19 cellular contexts compared by ENCODE assay signal in the genomic region with DNA sequence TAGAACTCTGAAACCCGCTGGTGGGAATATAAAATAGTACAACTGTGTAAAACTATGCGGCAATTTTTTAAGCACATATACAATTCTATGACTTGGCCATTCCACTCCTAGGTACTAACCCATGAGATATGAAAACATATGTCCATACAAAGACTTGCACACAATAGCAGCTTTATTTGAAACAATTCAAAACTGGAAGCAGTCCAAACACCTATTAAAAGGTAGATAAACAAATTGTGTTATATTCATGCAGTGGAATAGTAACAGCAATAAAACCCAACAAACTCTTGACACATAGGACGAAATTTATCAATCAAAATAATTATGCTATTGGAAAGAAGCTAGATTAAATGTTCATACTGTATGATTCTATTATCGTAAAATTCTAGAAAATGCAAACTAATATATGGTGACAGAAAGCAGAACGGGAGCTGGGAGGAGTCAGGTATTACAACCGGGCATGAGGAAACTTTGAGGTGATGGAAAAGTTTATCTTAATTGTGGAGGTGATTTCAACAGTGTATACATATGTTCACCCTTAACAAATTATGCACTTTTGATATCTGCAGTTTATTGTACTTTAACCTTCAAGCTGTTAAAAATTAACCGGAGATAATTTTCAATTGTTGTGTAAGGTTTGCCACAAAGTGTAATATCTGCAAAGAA. TPM values are rescaled to one million over a fixed set of nuclear protein-coding genes. Genes with fewer than 3 reads are reported as not detected.
A peak's percentile ranks its signal among the peaks of the same experiment; 100 is the strongest.
DNase-seq lines count a peak whose midpoint lies in the region; ATAC-seq, FAIRE-seq and TF ChIP-seq lines count a peak whose summit lies in the region.
"Had no signal": no experiment of that assay in that cellular context is flagged by ENCODE, and none has a peak within 500 bp of the region (broad histone marks: within the 10 kb centered on the region; RNA-seq: fewer than 3 reads in every experiment).

No MANE protein-coding gene starts in this region.

- TF ChIP-seq POLR2A in body of pancreas (IDR thresholded peaks at IDR 0.05) (no peak), HepG2 (IDR thresholded peaks at IDR 0.05; ENCODE audit: insufficient read depth in 1 of 2, low read depth in 2 of 2, low read length in 2 of 2) (no peak), transverse colon (IDR thresholded peaks at IDR 0.05) (no peak)

- peak; percentile 12 for FAIRE-seq in HepG2 (lab: Jason Lieb, UNC)
- FAIRE-seq: GM12891, GM18507, H1 had no signal

- ATAC-seq in body of pancreas = peak; percentile 92
- no peak for ATAC-seq in HepG2

- no peak overlapping the region for H3K4me2 ChIP-seq in HepG2 (ENCODE audit: low read depth, low read length)

- no peak overlapping the region for H2AFZ ChIP-seq in HepG2 (ENCODE audit: low read length)

- H3K4me1 ChIP-seq in body of pancreas = peaks cover 17% of the 10 kb centered on the region
- H3K4me1 ChIP-seq in HepG2 (ENCODE audit: insufficient read depth, low read length) = peaks cover 14% of the 10 kb centered on the region
- H3K4me1 ChIP-seq in transverse colon = peaks cover 0 to 10% (median 4%) of the 10 kb centered on the region in 4 donors

- TF ChIP-seq RAD21 in HepG2 (CRISPR knock-in tag; IDR thresholded peaks at IDR 0.05) = no peak

- no peaks in the 10 kb centered on the region for H4K20me1 ChIP-seq in HepG2 (ENCODE audit: insufficient read depth, low read length)

- CTCF ChIA-PET in HepG2 (lab: Yijun Ruan, JAX; ENCODE audit: low intra/inter-chr PET ratio, low total read pairs) = no interaction called here

- H3K27ac ChIP-seq in body of pancreas (peak overlapping the region; percentile 37 to 86 (median 62)), HepG2 (ENCODE audit: extremely low read length, insufficient read depth, low read length) (no peak overlapping the region), transverse colon (peak overlapping the region in 3 of 4 donors; percentile 35 to 42 (median 40))

- H3K36me3 ChIP-seq in body of pancreas (replicated peaks in 1 of 2; ENCODE audit: insufficient read depth in 1 of 2, low read depth in 2 of 2) = peaks cover 6 to 10% of the 10 kb centered on the region in 2 donors
- H3K36me3 ChIP-seq in HepG2 (replicated peaks in 1 of 2; ENCODE audit: control insufficient read depth in 1 of 2, insufficient read depth in 2 of 2, low read length in 2 of 2) = no peaks in the 10 kb centered on the region
- peaks cover 0 to 14% (median 3%) of the 10 kb centered on the region in 4 donors for H3K36me3 ChIP-seq in transverse colon

- DNase-seq in HT-29 (ENCODE audit: low spot score) (peak; percentile 78), body of pancreas (peak in 2 of 4 donors; percentile 31 to 54), HepG2 (ENCODE audit: low spot score) (peak; percentile 5), transverse colon (no peak), NCI-H2196 treated with DMSO at 0.1 percent for 48 hours (lab: John Stamatoyannopoulos, UW; ENCODE audit: unreplicated experiment) (no peak), NCI-H82 treated with DMSO at 0.1 percent for 48 hours (lab: John Stamatoyannopoulos, UW; ENCODE audit: unreplicated experiment) (no peak), activated gamma-delta T cell (lab: John Stamatoyannopoulos, UW) (no peak)
- DNase-seq: DMS153; NCI-H1417 treated with DMSO at 0.1 percent for 48 hours; NCI-H1930; NCI-H345; NCI-H524 treated with DMSO at 0.1 percent for 48 hours; NK-92 treated with Interleukin-12 subunit alpha and Interleukin-12 subunit beta, amount 100 ng/mL, for 24 hours; Right ventricle myocardium superior; SW 1271 had no signal

- POLR2A ChIA-PET in HepG2 (lab: Yijun Ruan, JAX) = no interaction called here

- H3K9me3 ChIP-seq in body of pancreas = peaks cover 0 to 6% (median 0%) of the 10 kb centered on the region in 3 donors
- peaks cover 13% of the 10 kb centered on the region; the same call in 1 of the 2 replicates for H3K9me3 ChIP-seq in HepG2 (ENCODE audit: low read length)
- peaks cover 6 to 11% of the 10 kb centered on the region in 2 donors for H3K9me3 ChIP-seq in transverse colon

- H3K79me2 ChIP-seq in HepG2 (ENCODE audit: insufficient read depth, low read length) = no peaks in the 10 kb centered on the region

- 34 to 42% methylated on average over 7 of the region's 7 CpGs for WGBS in body of pancreas, 2 donors
- 15% methylated on average over 7 of the region's 7 CpGs for WGBS in HepG2 (ENCODE audit: low lambda C conversion rate)
- 50 to 52% methylated on average over 7 of the region's 7 CpGs for WGBS in transverse colon (ENCODE audit: low coverage in 1 of 2), 2 donors

- in situ Hi-C loops in HepG2 (cut with HindIII; ENCODE audit: extremely low pct_ligation_motif_present, low pct_unique_long_range_greater_than_20kb) (loop anchor here (25.0 kb wide), 1 partner anchor 447 kb away; no protein-coding TSS in a partner anchor), transverse colon (cut with MboI; ENCODE audit: low pct_ligation_motif_present in 1 of 4, low pct_unique_long_range_greater_than_20kb in 1 of 4, low sequenced_read_pairs in 3 of 4) (loop anchor here in 3 of 4 donors (5.0 to 10.0 kb wide), 3 partner anchors 137 to 147 kb away; no protein-coding TSS in a partner anchor)

- TF ChIP-seq CTCF in body of pancreas (IDR thresholded peaks at IDR 0.05) = no peak
- no peak for TF ChIP-seq CTCF in HepG2 (CRISPR knock-in tag; IDR thresholded peaks at IDR 0.05)
- no peak for TF ChIP-seq CTCF in transverse colon (IDR thresholded peaks at IDR 0.05)

- intact Hi-C loops in body of pancreas (cut with DNase I) (no loop called here), HepG2 (cut with micrococcal nuclease; ENCODE audit: unreplicated experiment) (no loop called here), transverse colon (cut with DNase I; ENCODE audit: low total_unique reads) (no loop called here)

- BruUV-seq in HepG2 (replicated peaks; lab: Mats Ljungman, UMichigan) = no TSS peak

- H3K27me3 ChIP-seq in body of pancreas = no peaks in the 10 kb centered on the region
- peaks cover 0 to 4% of the 10 kb centered on the region in 2 experiments; a peak in 2 of 5 replicates for H3K27me3 ChIP-seq in HepG2 (ENCODE audit: control insufficient read depth in 1 of 2, insufficient read depth in 2 of 2, low read length in 2 of 2)
- no peaks in the 10 kb centered on the region for H3K27me3 ChIP-seq in transverse colon

- H3K9ac ChIP-seq in HepG2 (ENCODE audit: insufficient read depth, low read depth, low read length) = no peak overlapping the region

- TF ChIP-seq EP300 in HepG2 (IDR thresholded peaks at IDR 0.05; ENCODE audit: low read depth in 2 of 2, low read length in 2 of 2) (no peak), HepG2 (CRISPR knock-in tag; IDR thresholded peaks at IDR 0.05; ENCODE audit: borderline replicate concordance) (no peak), transverse colon (IDR thresholded peaks at IDR 0.05; ENCODE audit: low read depth) (no peak)

- H3K4me3 ChIP-seq in body of pancreas (no peak overlapping the region), HepG2 (replicated peaks in 1 of 3; ENCODE audit: insufficient read depth in 1 of 3, low read depth in 2 of 3, low read length in 3 of 3) (no peak overlapping the region), transverse colon (no peak overlapping the region)

RNA-seq across cellular contexts. Expression of a gene that starts 0.8 kb away (rescaled TPM):
- 0.20 and 0.34 TPM in 2 replicates for total RNA-seq in HT-29 (2014; rRNA removed; shearing (Covaris generic))
- 1 to 10 TPM in 1 of 2 donors, not detected in 1; 2.3 TPM for total RNA-seq in body of pancreas
- total RNA-seq in HepG2 (2016; rRNA removed; fragmentation: Illumina TruSeq; extraction: Trizol) = not detected in 2 replicates
- total RNA-seq in HepG2 (2016; cell fraction: cytosol; rRNA removed; fragmentation: Illumina TruSeq; extraction: Trizol; ENCODE audit: low read depth) = not detected in 2 replicates
- total RNA-seq in HepG2 (2016; cell fraction: insoluble cytoplasmic fraction; rRNA removed; fragmentation: Illumina TruSeq; extraction: Trizol) = not detected in 2 replicates
- not detected in 2 replicates for total RNA-seq in HepG2 (2016; cell fraction: membrane; rRNA removed; fragmentation: Illumina TruSeq; extraction: Trizol)
- not detected in 2 replicates for total RNA-seq in HepG2 (2016; cell fraction: nucleus; rRNA removed; fragmentation: Illumina TruSeq; extraction: Trizol)
- polyA plus RNA-seq in HepG2 (2011; rRNA removed) = not detected in 2 replicates
- not detected in 2 replicates for polyA plus RNA-seq in HepG2 (2011; cell fraction: cytosol; rRNA removed)
- not detected in 2 replicates for polyA plus RNA-seq in HepG2 (2011; cell fraction: nucleus; rRNA removed)
- polyA plus RNA-seq in HepG2 (2012) = 0.05 TPM in 1 of 2 replicates, not detected in the other
- not detected in 2 replicates for polyA plus RNA-seq in HepG2 (2016; cell fraction: cytosol; fragmentation: Illumina TruSeq; extraction: Trizol; ENCODE audit: low read depth)
- not detected in 2 replicates for polyA plus RNA-seq in HepG2 (2016; cell fraction: insoluble cytoplasmic fraction; fragmentation: Illumina TruSeq; extraction: Trizol; ENCODE audit: low read depth)
- not detected in 2 replicates for polyA plus RNA-seq in HepG2 (2016; cell fraction: membrane; fragmentation: Illumina TruSeq; extraction: Trizol; ENCODE audit: low read depth)
- not detected in 2 replicates for polyA plus RNA-seq in HepG2 (2016; cell fraction: nucleus; fragmentation: Illumina TruSeq; extraction: Trizol; ENCODE audit: insufficient read depth, low read depth)
- not detected in 2 replicates for polyA minus RNA-seq in HepG2 (2011; rRNA and poly(A)+ RNA removed; ENCODE audit: low replicate concordance)
- polyA minus RNA-seq in HepG2 (2011; cell fraction: cytosol; rRNA and poly(A)+ RNA removed) = not detected in 2 replicates
- not detected in 2 replicates for polyA minus RNA-seq in HepG2 (2011; cell fraction: nucleus; rRNA and poly(A)+ RNA removed)
- total RNA-seq in transverse colon = under 1 TPM; 0.37 to 0.95 (median 0.67) TPM
- total RNA-seq: MCF 10A, Right ventricle myocardium superior had no signal

RNA-seq across cellular contexts. Expression of a gene that starts 29.2 kb away (rescaled TPM):
- 27.7 and 30.4 TPM in 2 replicates for total RNA-seq in HT-29 (2014; rRNA removed; shearing (Covaris generic))
- total RNA-seq in body of pancreas (10 to 100 TPM; 14.3 to 29.7 TPM), HepG2 (2016; rRNA removed; fragmentation: Illumina TruSeq; extraction: Trizol) (not detected in 2 replicates), transverse colon (10 to 100 TPM in 3 of 4 donors, 1 to 10 TPM in 1; 7.5 to 18.4 (median 13.1) TPM)
- total RNA-seq in HepG2 (2016; cell fraction: cytosol; rRNA removed; fragmentation: Illumina TruSeq; extraction: Trizol; ENCODE audit: low read depth) = not detected in 2 replicates
- 0.06 TPM in 1 of 2 replicates, not detected in the other for total RNA-seq in HepG2 (2016; cell fraction: insoluble cytoplasmic fraction; rRNA removed; fragmentation: Illumina TruSeq; extraction: Trizol)
- total RNA-seq in HepG2 (2016; cell fraction: membrane; rRNA removed; fragmentation: Illumina TruSeq; extraction: Trizol) = not detected in 2 replicates
- not detected in 2 replicates for total RNA-seq in HepG2 (2016; cell fraction: nucleus; rRNA removed; fragmentation: Illumina TruSeq; extraction: Trizol)
- 0.08 TPM in 1 of 2 replicates, not detected in the other for polyA plus RNA-seq in HepG2 (2011; rRNA removed)
- polyA plus RNA-seq in HepG2 (2011; cell fraction: cytosol; rRNA removed) = not detected in 2 replicates
- 0.03 TPM in 1 of 2 replicates, not detected in the other for polyA plus RNA-seq in HepG2 (2011; cell fraction: nucleus; rRNA removed)
- not detected in 2 replicates for polyA plus RNA-seq in HepG2 (2012)
- not detected in 2 replicates for polyA plus RNA-seq in HepG2 (2016; cell fraction: cytosol; fragmentation: Illumina TruSeq; extraction: Trizol; ENCODE audit: low read depth)
- not detected in 2 replicates for polyA plus RNA-seq in HepG2 (2016; cell fraction: insoluble cytoplasmic fraction; fragmentation: Illumina TruSeq; extraction: Trizol; ENCODE audit: low read depth)
- not detected in 2 replicates for polyA plus RNA-seq in HepG2 (2016; cell fraction: membrane; fragmentation: Illumina TruSeq; extraction: Trizol; ENCODE audit: low read depth)
- 0.55 TPM in 1 of 2 replicates, not detected in the other for polyA plus RNA-seq in HepG2 (2016; cell fraction: nucleus; fragmentation: Illumina TruSeq; extraction: Trizol; ENCODE audit: insufficient read depth, low read depth)
- polyA minus RNA-seq in HepG2 (2011; rRNA and poly(A)+ RNA removed; ENCODE audit: low replicate concordance) = not detected in 2 replicates
- polyA minus RNA-seq in HepG2 (2011; cell fraction: cytosol; rRNA and poly(A)+ RNA removed) = not detected in 2 replicates
- polyA minus RNA-seq in HepG2 (2011; cell fraction: nucleus; rRNA and poly(A)+ RNA removed) = 0.62 TPM in 1 of 2 replicates, not detected in the other

Comparison
In these comparisons a context has a peak if more than half of its experiments do, and no peak if none do; other contexts are left out.
1. DNase-seq: peak in HT-29 (single experiment) and HepG2 (single experiment); none in transverse colon (single experiment), NCI-H2196 treated with DMSO at 0.1 percent for 48 hours (single experiment), NCI-H82 treated with DMSO at 0.1 percent for 48 hours (single experiment) and activated gamma-delta T cell (single experiment).
2. RNA of a gene that starts 29.2 kb away (total RNA-seq): 14.3 to 29.7 TPM in body of pancreas, 27.7 to 30.4 TPM in HT-29 and 7.5 to 18.4 TPM in transverse colon; 0.06 TPM in HepG2; every median in the first group is over 4 times any median in the second.